In the genomic region with DNA sequence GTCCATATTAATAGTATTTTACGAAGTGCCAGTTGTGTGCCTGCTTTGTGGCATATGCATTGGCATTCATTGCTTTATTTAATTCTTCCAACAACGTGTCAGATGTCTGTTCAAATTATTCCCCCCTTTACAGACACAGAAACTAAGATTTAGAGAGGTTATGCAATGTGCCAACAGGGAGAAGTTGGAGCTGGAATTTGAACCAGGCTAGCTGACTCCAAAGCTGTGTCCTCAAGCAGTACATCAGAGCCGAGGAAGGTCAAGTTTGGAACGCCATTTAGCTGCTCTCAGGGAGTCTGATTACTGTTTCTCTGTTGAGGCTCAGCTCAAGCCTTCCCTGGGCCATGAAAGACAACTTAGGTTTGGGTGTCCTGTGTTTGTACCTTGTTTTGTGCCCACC, we compare ENCODE assay signal across 25 cellular contexts.
"Had no signal": no experiment of that assay in that cellular context is flagged by ENCODE, and none has a peak within 500 bp of the region (broad histone marks: within the 10 kb centered on the region; RNA-seq: fewer than 3 reads in every experiment).

No MANE protein-coding gene starts in this region.

- H3K4me1 ChIP-seq: gastroesophageal sphincter, heart left ventricle, left ventricle myocardium inferior, lower lobe of right lung, parathyroid adenoma, prostate gland, right atrium auricular region, spleen, testis had no signal

- H3K79me2 ChIP-seq: hepatocyte, parathyroid adenoma had no signal

- H3K9ac ChIP-seq: parathyroid adenoma had no signal

- H3K4me2 ChIP-seq: hepatocyte had no signal

- ATAC-seq: effector memory CD8-positive, alpha-beta T cell; esophagus mucosa; gastroesophageal sphincter; heart left ventricle; lower lobe of right lung; natural killer cell; stimulated activated memory B cell treated with anti-CD40 and anti-IgM and Interleukin-4, amounts not matched to agents 10 μg/mL and 1 μg/mL and 100 μg/mL, for 72 hours; stimulated activated naive CD8-positive, alpha-beta T cell treated with anti-CD3 and anti-CD28 coated beads, Interleukin-15, Interleukin-2, amounts not matched to agents 100 U/mL and 50 U/mL, for 24 hours had no signal

- H3K27ac ChIP-seq: coronary artery, epithelial cell of prostate, gastroesophageal sphincter, heart left ventricle, hepatocyte, left ventricle myocardium inferior, lower lobe of right lung, neutrophil, parathyroid adenoma, prostate gland, right atrium auricular region, skin epidermis, spleen, testis had no signal

- H3K9me3 ChIP-seq: gastroesophageal sphincter, heart left ventricle, left ventricle myocardium inferior, lower lobe of right lung, neutrophil, prostate gland, right atrium auricular region, spleen, testis, tibial artery had no signal

- H3K36me3 ChIP-seq: gastroesophageal sphincter, heart left ventricle, left ventricle myocardium inferior, lower lobe of right lung, neutrophil, prostate gland, right atrium auricular region, spleen, tibial artery had no signal

- H3K27me3 ChIP-seq: gastroesophageal sphincter, heart left ventricle, hepatocyte, neutrophil, right atrium auricular region, spleen, testis, tibial artery had no signal

- H3K4me3 ChIP-seq: coronary artery, gastroesophageal sphincter, heart left ventricle, hepatocyte, left ventricle myocardium inferior, lower lobe of right lung, prostate gland, right atrium auricular region, skin epidermis, spleen, testis, tibial artery had no signal

- DNase-seq: dermis blood vessel endothelial cell; effector memory CD8-positive, alpha-beta T cell; foreskin fibroblast; heart left ventricle; kidney; left ventricle myocardium inferior; lower lobe of right lung; natural killer cell; spleen; stimulated activated CD4-positive, alpha-beta T cell treated with anti-CD3 and anti-CD28 coated beads, Interleukin-4, amount 100 ng/mL, for 4 hours; stimulated activated naive CD8-positive, alpha-beta T cell treated with anti-CD3 and anti-CD28 coated beads, Interleukin-15, Interleukin-2, amounts not matched to agents 100 U/mL and 50 U/mL, for 24 hours; substantia nigra; testis; tibial artery had no signal

- H2AFZ ChIP-seq: hepatocyte, parathyroid adenoma had no signal

- FAIRE-seq: kidney had no signal
